In the genomic region with DNA sequence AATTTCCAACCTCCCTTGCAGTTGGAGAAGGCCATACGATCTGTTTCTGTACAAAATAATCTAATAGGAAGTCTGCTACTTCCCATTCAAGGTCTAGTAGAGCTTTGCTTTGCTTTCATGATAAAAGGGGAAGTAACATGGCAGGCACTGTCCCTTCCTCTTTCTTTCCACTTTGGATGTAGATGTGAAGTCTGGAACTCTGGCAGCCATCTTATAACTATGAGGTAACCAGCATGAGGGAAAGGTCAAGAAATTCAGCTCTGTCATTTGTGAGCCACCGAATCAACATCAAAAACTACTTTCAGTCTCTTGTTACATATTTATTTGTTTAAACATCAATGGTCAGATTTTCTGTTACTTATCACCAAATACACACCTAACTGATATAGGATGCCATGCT, we compare ENCODE assay signal across 19 cellular contexts.
"Had no signal": no experiment of that assay in that cellular context is flagged by ENCODE, and none has a peak within 500 bp of the region (broad histone marks: within the 10 kb centered on the region; RNA-seq: fewer than 3 reads in every experiment).

No MANE protein-coding gene starts in this region.

- H3K9me3 Mint-ChIP-seq: stimulated activated effector memory CD8-positive, alpha-beta T cell treated with anti-CD3 and anti-CD28 coated beads, Interleukin-12 subunit alpha, Interleukin-12 subunit beta, amount 100 ng/mL, for 72 hours had no signal

- ATAC-seq: left ventricle myocardium superior; lower lobe of right lung; naive thymus-derived CD8-positive, alpha-beta T cell; psoas muscle; right cardiac atrium; stimulated activated effector memory CD8-positive, alpha-beta T cell treated with anti-CD3 and anti-CD28 coated beads, Interleukin-12 subunit alpha, Interleukin-12 subunit beta, amount 100 ng/mL, for 72 hours had no signal

- H3K27me3 ChIP-seq: dorsolateral prefrontal cortex, sigmoid colon, stomach, testis, tibial artery had no signal

- H3K27ac Mint-ChIP-seq: naive thymus-derived CD8-positive, alpha-beta T cell; nephron progenitor cell; stimulated activated effector memory CD8-positive, alpha-beta T cell treated with anti-CD3 and anti-CD28 coated beads, Interleukin-12 subunit alpha, Interleukin-12 subunit beta, amount 100 ng/mL, for 72 hours; type B pancreatic cell had no signal

- H3K36me3 Mint-ChIP-seq: naive thymus-derived CD8-positive, alpha-beta T cell; stimulated activated effector memory CD8-positive, alpha-beta T cell treated with anti-CD3 and anti-CD28 coated beads, Interleukin-12 subunit alpha, Interleukin-12 subunit beta, amount 100 ng/mL, for 72 hours; type B pancreatic cell had no signal

- H3K9me3 ChIP-seq: lower lobe of right lung, testis, tibial artery had no signal

- H3K4me3 Mint-ChIP-seq: naive thymus-derived CD8-positive, alpha-beta T cell; nephron progenitor cell; stimulated activated effector memory CD8-positive, alpha-beta T cell treated with anti-CD3 and anti-CD28 coated beads, Interleukin-12 subunit alpha, Interleukin-12 subunit beta, amount 100 ng/mL, for 72 hours; type B pancreatic cell had no signal

- H3K4me1 Mint-ChIP-seq: naive thymus-derived CD8-positive, alpha-beta T cell; nephron progenitor cell; stimulated activated effector memory CD8-positive, alpha-beta T cell treated with anti-CD3 and anti-CD28 coated beads, Interleukin-12 subunit alpha, Interleukin-12 subunit beta, amount 100 ng/mL, for 72 hours had no signal

- DNase-seq: dorsolateral prefrontal cortex; effector CD4-positive, alpha-beta T cell; hypothalamus; left ventricle myocardium superior; lower lobe of right lung; naive thymus-derived CD8-positive, alpha-beta T cell; nephron progenitor cell; nucleus accumbens; psoas muscle; right cardiac atrium; sigmoid colon; stimulated activated CD4-positive, alpha-beta T cell treated with anti-CD3 and anti-CD28 coated beads, Interleukin-2, amount 100 ng/mL, for 24 hours; stimulated activated CD4-positive, alpha-beta T cell treated with anti-CD3 and anti-CD28 coated beads, Interleukin-4, amount 100 ng/mL, for 24 hours; stimulated activated naive CD4-positive, alpha-beta T cell treated with Interleukin-2 at 50 U/mL for 16 hours; stomach; testis; tibial artery had no signal

- H3K27ac ChIP-seq: dorsolateral prefrontal cortex, lower lobe of right lung, psoas muscle, sigmoid colon, stomach, testis, tibial artery had no signal
